Comparison of ENCODE assay signal across 25 cellular contexts in genomic region chr11:3200388-3201111, GRCh38. TPM values are rescaled to one million over a fixed set of nuclear protein-coding genes. Genes with fewer than 3 reads are reported as not detected.
"Had no signal": no experiment of that assay in that cellular context is flagged by ENCODE, and none has a peak within 500 bp of the region (broad histone marks: within the 10 kb centered on the region; RNA-seq: fewer than 3 reads in every experiment).

No MANE protein-coding gene starts in this region.

- H3K27ac ChIP-seq: adrenal gland, gastroesophageal sphincter, heart left ventricle, left ventricle myocardium inferior, neural progenitor cell, pancreas, spleen, thoracic aorta had no signal

- H3K4me1 ChIP-seq: pancreas had no signal

- H3K9ac ChIP-seq: neural progenitor cell had no signal

- H3K27me3 ChIP-seq: pancreas had no signal

- H3K4me2 ChIP-seq: neural progenitor cell had no signal

- FAIRE-seq: bronchial epithelial cell, pancreas, urothelium cell line had no signal

- H3K36me3 ChIP-seq: adrenal gland, gastroesophageal sphincter, heart left ventricle, left ventricle myocardium inferior, neural progenitor cell, pancreas, spleen, thoracic aorta had no signal

- ATAC-seq: activated CD8-positive, alpha-beta memory T cell treated with anti-CD3 and anti-CD28 coated beads, Interleukin-2, amount 10 ng/mL, durations not matched to agents 7 days and 5 days; activated naive CD4-positive, alpha-beta T cell treated with anti-CD3 and anti-CD28 coated beads, Interleukin-2, amount 50 U/mL, for 72 hours; esophagus mucosa; gastroesophageal sphincter; heart left ventricle; naive thymus-derived CD4-positive, alpha-beta T cell; pancreas; stimulated activated memory B cell treated with anti-CD40 and anti-IgM and Interleukin-4, amounts not matched to agents 10 μg/mL and 1 μg/mL and 100 μg/mL, for 72 hours had no signal

- H3K4me3 ChIP-seq: adrenal gland, gastroesophageal sphincter, heart left ventricle, left ventricle myocardium inferior, neural progenitor cell, pancreas, spleen, thoracic aorta had no signal

- H2AFZ ChIP-seq: neural progenitor cell had no signal

- DNase-seq: activated CD4-positive, alpha-beta memory T cell treated with anti-CD3 and anti-CD28 coated beads for 36 hours; activated CD4-positive, alpha-beta T cell treated with anti-CD3 and anti-CD28 coated beads for 4 hours; activated CD8-positive, alpha-beta memory T cell treated with anti-CD3 and anti-CD28 coated beads, Interleukin-2, amount 10 ng/mL, durations not matched to agents 7 days and 5 days; activated T-cell treated with anti-CD3 and anti-CD28 coated beads, Interleukin-2, amount 50 U/mL, for 1 hour; adrenal gland; cerebellar nuclear complex; cortex of kidney; effector CD4-positive, alpha-beta T cell; left ventricle myocardium inferior; naive thymus-derived CD4-positive, alpha-beta T cell; stimulated activated CD4-positive, alpha-beta T cell treated with anti-CD3 and anti-CD28 coated beads, Interleukin-4, amount 100 ng/mL, for 4 hours had no signal

- H3K9me3 ChIP-seq: adrenal gland, gastroesophageal sphincter, heart left ventricle, left ventricle myocardium inferior, pancreas, spleen, thoracic aorta had no signal

RNA-seq across cellular contexts. Expression of gene MRGPRG, which starts 18.1 kb away (rescaled TPM):
- total RNA-seq: activated CD4-positive, alpha-beta memory T cell treated with anti-CD3 and anti-CD28 coated beads for 36 hours; activated CD8-positive, alpha-beta memory T cell treated with anti-CD3 and anti-CD28 coated beads, Interleukin-2, amount 10 ng/mL, durations not matched to agents 7 days and 5 days; activated naive CD4-positive, alpha-beta T cell treated with anti-CD3 and anti-CD28 coated beads, Interleukin-2, amount 50 U/mL, for 72 hours; adrenal gland; bronchial epithelial cell; esophagus mucosa; gastroesophageal sphincter; heart left ventricle; kidney epithelial cell; left ventricle myocardium inferior; mucosa of gallbladder; naive thymus-derived CD4-positive, alpha-beta T cell; pancreas; spleen; T-helper 2 cell treated with Interferon-gamma antibody and Interleukin-4, amounts not matched to agents 100 ng/mL and 5 ng/mL, for 36 hours; thoracic aorta had no signal
- polyA plus RNA-seq: adrenal gland; heart left ventricle; naive thymus-derived CD4-positive, alpha-beta T cell; pancreas; spleen had no signal

RNA-seq across cellular contexts. Expression of gene MRGPRE, which starts 31.7 kb away (rescaled TPM):
- total RNA-seq: activated CD4-positive, alpha-beta memory T cell treated with anti-CD3 and anti-CD28 coated beads for 36 hours; activated CD8-positive, alpha-beta memory T cell treated with anti-CD3 and anti-CD28 coated beads, Interleukin-2, amount 10 ng/mL, durations not matched to agents 7 days and 5 days; activated naive CD4-positive, alpha-beta T cell treated with anti-CD3 and anti-CD28 coated beads, Interleukin-2, amount 50 U/mL, for 72 hours; adrenal gland; bronchial epithelial cell; esophagus mucosa; gastroesophageal sphincter; naive thymus-derived CD4-positive, alpha-beta T cell; T-helper 2 cell treated with Interferon-gamma antibody and Interleukin-4, amounts not matched to agents 100 ng/mL and 5 ng/mL, for 36 hours; thoracic aorta had no signal
- polyA plus RNA-seq: adrenal gland; naive thymus-derived CD4-positive, alpha-beta T cell; spleen had no signal
